Comparison of ENCODE assay signal across 15 cellular contexts in the genomic region with DNA sequence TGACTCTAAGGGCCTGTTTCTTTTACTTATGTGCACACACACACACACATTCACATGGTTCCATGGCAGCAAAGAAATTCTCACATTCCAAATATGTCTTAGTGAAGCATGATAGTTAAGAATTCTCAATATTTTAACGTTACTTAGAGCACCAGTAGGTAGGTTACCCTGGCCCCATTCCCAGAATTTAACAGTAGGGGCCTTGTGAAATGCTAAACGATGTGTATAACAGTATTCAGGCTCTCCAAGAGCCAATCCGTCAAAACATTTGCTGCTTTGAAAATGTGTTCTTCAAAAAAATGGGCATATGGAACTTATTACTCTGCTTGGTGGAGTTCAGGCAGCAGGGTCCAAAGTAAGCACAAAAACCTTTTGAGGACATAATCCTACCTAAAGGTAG.
DNase-seq lines count a peak whose midpoint lies in the region; ATAC-seq, FAIRE-seq and TF ChIP-seq lines count a peak whose summit lies in the region.
"Had no signal": no experiment of that assay in that cellular context is flagged by ENCODE, and none has a peak within 500 bp of the region (broad histone marks: within the 10 kb centered on the region; RNA-seq: fewer than 3 reads in every experiment).

No MANE protein-coding gene starts in this region.

- dilution Hi-C loops in keratinocyte (cut with MboI; ENCODE audit: extremely low pct_ligation_motif_present, low sequenced_read_pairs): no loop called here

- H3K36me3 Mint-ChIP-seq in astrocyte (ENCODE audit: low read depth, unreplicated experiment): peaks cover 1% of the 10 kb centered on the region
- no peaks in the 10 kb centered on the region for H3K36me3 Mint-ChIP-seq in endodermal cell (ENCODE audit: low read depth)

- TF ChIP-seq CTCF in astrocyte (IDR thresholded peaks at IDR 0.05; ENCODE audit: insufficient read depth, low read depth, low read length): no peak
- TF ChIP-seq CTCF in keratinocyte (optimal IDR thresholded peaks at IDR 0.05 in 1 of 3, IDR thresholded peaks at IDR 0.05 in 1 of 3, conservative IDR thresholded peaks at IDR 0.05 in 1 of 3; ENCODE audit: extremely low read depth in 1 of 3, insufficient read depth in 2 of 3, low read length in 3 of 3): no peak
- TF ChIP-seq CTCF in endodermal cell (conservative IDR thresholded peaks at IDR 0.05): no peak

- H3K27ac ChIP-seq in astrocyte (ENCODE audit: low read depth, low read length) (peak overlapping the region; percentile 86), keratinocyte (ENCODE audit: control insufficient read depth, insufficient read depth, low read length) (no peak overlapping the region), endodermal cell (ENCODE audit: low read depth, low read length) (no peak overlapping the region)
- H3K27ac ChIP-seq: foreskin keratinocyte, ovary had no signal

- no peaks in the 10 kb centered on the region for H3K27me3 Mint-ChIP-seq in astrocyte (ENCODE audit: low read depth, unreplicated experiment)
- H3K27me3 Mint-ChIP-seq in endodermal cell (ENCODE audit: insufficient read depth): no peaks in the 10 kb centered on the region

- no peaks in the 10 kb centered on the region for H3K79me2 ChIP-seq in astrocyte (ENCODE audit: insufficient read depth, low read length)
- no peaks in the 10 kb centered on the region for H3K79me2 ChIP-seq in keratinocyte (ENCODE audit: control insufficient read depth, insufficient read depth, low read length)

- H3K4me2 ChIP-seq in astrocyte (ENCODE audit: low read length) (peak overlapping the region; percentile 30), keratinocyte (ENCODE audit: control insufficient read depth, extremely low read depth, insufficient read depth, low read depth, low read length) (no peak overlapping the region)

- H3K4me1 ChIP-seq in astrocyte (ENCODE audit: insufficient read depth, low read length) (peaks cover 36% of the 10 kb centered on the region), keratinocyte (ENCODE audit: control insufficient read depth, extremely low read depth, insufficient read depth, low read length) (no peaks in the 10 kb centered on the region), endodermal cell (ENCODE audit: control insufficient read depth, insufficient read depth, low read length) (no peaks in the 10 kb centered on the region)

- DNase-seq in A172 (ENCODE audit: low spot score) (peak; percentile 59), HCEC 1CT (peak; percentile 54), astrocyte (ENCODE audit: low read depth) (peak; percentile 96), keratinocyte (ENCODE audit: low read depth, low spot score) (no peak), NOMO-1 treated with DMSO at 0.1 percent for 48 hours (lab: John Stamatoyannopoulos, UW; ENCODE audit: unreplicated experiment) (no peak), endodermal cell (no peak)
- no peak for DNase-seq in effector CD4-positive, alpha-beta T cell
- DNase-seq: activated CD8-positive, alpha-beta memory T cell treated with anti-CD3 and anti-CD28 coated beads, Interleukin-2, amount 50 U/mL, for 4 hours; GF-D8; NCI-H1930; ovary had no signal

- H3K9me3 Mint-ChIP-seq in astrocyte (ENCODE audit: unreplicated experiment) (peaks cover 4% of the 10 kb centered on the region), endodermal cell (peaks cover 9% of the 10 kb centered on the region)

- 13 to 59% methylated on average over 2 to 3 of the region's 3 CpGs for WGBS in endodermal cell (ENCODE audit: insufficient coverage in 1 of 2, insufficient read length in 1 of 2), 2 experiments

- H3K9ac ChIP-seq in astrocyte (ENCODE audit: low read length) (peak overlapping the region; percentile 51), keratinocyte (ENCODE audit: control insufficient read depth, extremely low read depth, insufficient read depth, low read length) (no peak overlapping the region), endodermal cell (ENCODE audit: extremely low read depth, low read length, poor library complexity, severe bottlenecking) (no peak overlapping the region)

- H3K27me3 ChIP-seq in astrocyte (ENCODE audit: insufficient read depth, low read length): no peaks in the 10 kb centered on the region
- no peaks in the 10 kb centered on the region for H3K27me3 ChIP-seq in keratinocyte (ENCODE audit: control insufficient read depth, extremely low read depth, insufficient read depth, low read length)
- H3K27me3 ChIP-seq in endodermal cell (ENCODE audit: control insufficient read depth, insufficient read depth, low read length, poor library complexity, severe bottlenecking): no peaks in the 10 kb centered on the region
- H3K27me3 ChIP-seq: foreskin keratinocyte, ovary had no signal

- H3K9me3 ChIP-seq in astrocyte (ENCODE audit: insufficient read depth, low read depth, low read length) (no peaks in the 10 kb centered on the region), keratinocyte (ENCODE audit: control insufficient read depth, low read depth, low read length) (no peaks in the 10 kb centered on the region), endodermal cell (ENCODE audit: control insufficient read depth, low read length) (no peaks in the 10 kb centered on the region)
- H3K9me3 ChIP-seq: ovary had no signal

- H3K4me1 Mint-ChIP-seq in astrocyte (ENCODE audit: low read depth, unreplicated experiment) (peaks cover 36% of the 10 kb centered on the region), endodermal cell (peaks cover 12% of the 10 kb centered on the region)

- no peaks in the 10 kb centered on the region for H3K9me1 ChIP-seq in keratinocyte (ENCODE audit: control insufficient read depth, extremely low read depth, insufficient read depth, low read length)

- no peaks in the 10 kb centered on the region for H3K36me3 ChIP-seq in astrocyte (ENCODE audit: insufficient read depth, low read length)
- H3K36me3 ChIP-seq in keratinocyte (ENCODE audit: control insufficient read depth in 2 of 2, extremely low read depth in 1 of 2, insufficient read depth in 2 of 2, low read length in 2 of 2): no peaks in the 10 kb centered on the region
- H3K36me3 ChIP-seq in endodermal cell (ENCODE audit: control insufficient read depth, insufficient read depth, low read length): no peaks in the 10 kb centered on the region
- H3K36me3 ChIP-seq: ovary had no signal

- H4K20me1 ChIP-seq in astrocyte (ENCODE audit: insufficient read depth, low read length): no peaks in the 10 kb centered on the region
- no peaks in the 10 kb centered on the region for H4K20me1 ChIP-seq in keratinocyte (ENCODE audit: control insufficient read depth, extremely low read depth, insufficient read depth, low read length)

- ATAC-seq in HG02642 (IDR thresholded peaks at IDR 0.05; ENCODE audit: poor library complexity, unreplicated experiment): no peak

- H2AFZ ChIP-seq in astrocyte (ENCODE audit: low read depth, low read length) (no peak overlapping the region), keratinocyte (ENCODE audit: control insufficient read depth, low read length) (peak overlapping the region; percentile 33)

- no peak overlapping the region for H3K4me3 Mint-ChIP-seq in astrocyte (ENCODE audit: unreplicated experiment)
- no peak overlapping the region for H3K4me3 Mint-ChIP-seq in endodermal cell
- H3K4me3 Mint-ChIP-seq: B cell had no signal

- no peak overlapping the region for H3K4me3 ChIP-seq in astrocyte (ENCODE audit: insufficient read depth, low read depth, low read length)
- no peak overlapping the region for H3K4me3 ChIP-seq in keratinocyte (ENCODE audit: control insufficient read depth in 2 of 3, extremely low read depth in 1 of 3, insufficient read depth in 2 of 3, low read depth in 1 of 3, low read length in 3 of 3)
- no peak overlapping the region for H3K4me3 ChIP-seq in endodermal cell (ENCODE audit: low read length)
- H3K4me3 ChIP-seq: ovary had no signal

- peak; percentile 45 for FAIRE-seq in astrocyte (lab: Jason Lieb, UNC)
- no peak for FAIRE-seq in keratinocyte (lab: Jason Lieb, UNC)
- FAIRE-seq: bronchial epithelial cell had no signal

- peak overlapping the region; percentile 87 for H3K27ac Mint-ChIP-seq in astrocyte (ENCODE audit: unreplicated experiment)
- no peak overlapping the region for H3K27ac Mint-ChIP-seq in endodermal cell
- H3K27ac Mint-ChIP-seq: B cell had no signal

Comparison
In these comparisons a context has a peak if more than half of its experiments do, and no peak if none do; other contexts are left out.
1. DNase-seq: peak in A172 (single experiment), HCEC 1CT (single experiment) and astrocyte (single experiment); none in keratinocyte (single experiment), NOMO-1 treated with DMSO at 0.1 percent for 48 hours (single experiment), effector CD4-positive, alpha-beta T cell (single experiment) and endodermal cell (single experiment).